Comparison of ENCODE assay signal across 2 cellular contexts in the genomic region with DNA sequence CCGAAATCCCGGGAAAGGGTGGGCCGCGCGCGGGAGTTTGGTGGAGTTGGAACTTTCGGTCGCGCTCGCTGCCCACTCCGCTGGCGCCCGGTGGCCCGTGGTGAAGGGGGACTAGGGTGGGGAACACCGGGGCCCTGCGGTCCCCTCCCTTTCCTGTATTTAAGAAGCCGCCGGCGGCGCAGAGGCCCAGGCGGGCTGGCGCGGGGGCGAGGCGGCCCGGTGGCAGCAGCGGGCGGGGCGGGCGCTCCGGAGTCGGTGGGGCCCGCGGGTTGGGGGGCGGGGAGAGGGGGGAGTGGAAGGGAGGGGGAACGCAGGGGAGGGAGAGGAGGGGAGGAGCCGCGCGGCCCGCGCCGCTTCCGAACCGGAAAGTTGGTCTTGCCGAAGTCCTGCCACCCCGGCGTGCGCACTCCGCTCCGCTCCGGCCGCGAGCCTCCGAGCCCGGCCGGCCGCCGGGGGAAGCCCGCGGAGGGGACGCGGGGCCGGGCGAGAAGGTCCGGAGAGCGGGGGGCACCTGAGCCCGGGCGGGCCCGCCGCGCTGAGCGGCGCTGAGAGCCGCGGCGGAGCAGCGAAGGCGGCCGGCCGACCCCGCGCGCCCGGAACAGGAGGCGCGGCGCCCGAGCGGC.
TF ChIP-seq lines count a peak whose summit lies in the region.

No MANE protein-coding gene starts in this region.

TF ChIP-seq in HEK293T, 16 proteins besides CTCF, POLR2A, EP300 and RAD21 (continued from another document):
- TF ChIP-seq NFRKB (IDR thresholded peaks at IDR 0.05) (no peak), TARDBP (IDR thresholded peaks at IDR 0.05) (no peak), FOXA1 (IDR thresholded peaks at IDR 0.05) (no peak), L3MBTL2 (conservative IDR thresholded peaks at IDR 0.05) (no peak), FOXK2 (IDR thresholded peaks at IDR 0.05) (no peak), FOXM1 (IDR thresholded peaks at IDR 0.05; ENCODE audit: borderline replicate concordance) (no peak), SP1 (IDR thresholded peaks at IDR 0.05) (no peak)

TF ChIP-seq in endothelial cell of umbilical vein, 7 proteins besides CTCF, POLR2A, EP300 and RAD21 (continued from another document):
- TF ChIP-seq, protein P1, sequence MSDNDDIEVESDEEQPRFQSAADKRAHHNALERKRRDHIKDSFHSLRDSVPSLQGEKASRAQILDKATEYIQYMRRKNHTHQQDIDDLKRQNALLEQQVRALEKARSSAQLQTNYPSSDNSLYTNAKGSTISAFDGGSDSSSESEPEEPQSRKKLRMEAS (IDR thresholded peaks at IDR 0.05; ENCODE audit: insufficient read depth, insufficient read length) = no peak
